8 cellular contexts compared by ENCODE assay signal in genomic region chr4:48315728-48316630, GRCh38. TPM values are rescaled to one million over a fixed set of nuclear protein-coding genes. Genes with fewer than 3 reads are reported as not detected.
DNase-seq lines count a peak whose midpoint lies in the region; ATAC-seq and TF ChIP-seq lines count a peak whose summit lies in the region.

No MANE protein-coding gene starts in this region.

- H2BK15ac ChIP-seq in mesendoderm (replicated peaks; ENCODE audit: low read depth): no peak overlapping the region

- peak; percentile 79 for TF ChIP-seq CTCF in cardiac fibroblast (IDR thresholded peaks at IDR 0.05; ENCODE audit: low read depth, low read length)

- no peaks in the 10 kb centered on the region for H3K9me3 ChIP-seq in Karpas-422 (ENCODE audit: low read length)

- H3K9ac ChIP-seq in Karpas-422 (ENCODE audit: low read length) (no peak overlapping the region), mesendoderm (ENCODE audit: low read length) (no peak overlapping the region)

- no peaks in the 10 kb centered on the region for H3K27me3 ChIP-seq in Karpas-422 (ENCODE audit: low read length)
- no peaks in the 10 kb centered on the region for H3K27me3 ChIP-seq in mesendoderm (ENCODE audit: insufficient read depth, low read length, poor library complexity)

- H3K18ac ChIP-seq in mesendoderm (ENCODE audit: low read length): no peak overlapping the region

- H3K36me3 ChIP-seq in Karpas-422 (ENCODE audit: insufficient read depth, low read length) (no peaks in the 10 kb centered on the region), mesendoderm (ENCODE audit: control insufficient read depth, insufficient read depth, low read length) (no peaks in the 10 kb centered on the region)

- no peak overlapping the region for H3K23ac ChIP-seq in mesendoderm (ENCODE audit: low read length)

- no CpG with 5 or more reads among the region's 7 CpGs for whole genome bisulfite sequencing in mesendoderm (ENCODE audit: extremely low coverage, insufficient coverage, low lambda C conversion rate)

- H4K20me1 ChIP-seq in Karpas-422 (ENCODE audit: insufficient read depth, low read depth, low read length): no peaks in the 10 kb centered on the region

- H3K4me1 ChIP-seq in Karpas-422 (ENCODE audit: low read length): 0 out of 2 replicates have a peak, but pooled peaks cover 5% of the 10 kb centered on the region
- H3K4me1 ChIP-seq in mesendoderm (ENCODE audit: control insufficient read depth, low read depth, low read length): no peaks in the 10 kb centered on the region

- H3K4me3 ChIP-seq in Karpas-422 (ENCODE audit: low read length) (no peak overlapping the region), cardiac fibroblast (replicated peaks in 1 of 2; ENCODE audit: low read depth in 2 of 2, low read length in 2 of 2) (no peak overlapping the region), mesendoderm (ENCODE audit: low read length) (no peak overlapping the region)

- DNase-seq in stimulated activated CD4-positive, alpha-beta T cell treated with anti-CD3 and anti-CD28 coated beads, Interleukin-15, amount 100 ng/mL, for 24 hours: peak; percentile 21
- no peak for DNase-seq in stimulated activated CD4-positive, alpha-beta T cell treated with anti-CD3 and anti-CD28 coated beads, Interleukin-1b, Interleukin-23, amount 100 ng/mL, for 48 hours
- DNase-seq in Karpas-422 (peak; percentile 81), RPMI8226 (peak; percentile 39), cardiac fibroblast (ENCODE audit: low read depth in 2 of 2) (peak; percentile 80 to 83), mesendoderm (peak; percentile 81)

- H3K79me1 ChIP-seq in mesendoderm (ENCODE audit: low read length): no peaks in the 10 kb centered on the region

- H3K4me2 ChIP-seq in Karpas-422 (ENCODE audit: low read depth, low read length, poor library complexity, severe bottlenecking): peak overlapping the region; percentile 50
- no peak overlapping the region for H3K4me2 ChIP-seq in mesendoderm (ENCODE audit: low read length)

- no peak overlapping the region for H3K56ac ChIP-seq in mesendoderm (ENCODE audit: low read length)

- no peak overlapping the region for H2BK120ac ChIP-seq in mesendoderm (ENCODE audit: low read depth, low read length)

- no peak overlapping the region for H2AK5ac ChIP-seq in mesendoderm (ENCODE audit: low read length)

- peak; percentile 70 for ATAC-seq in GM21576 (IDR thresholded peaks at IDR 0.05; ENCODE audit: unreplicated experiment)
- ATAC-seq in HG02852 (IDR thresholded peaks at IDR 0.05; ENCODE audit: unreplicated experiment): no peak

- H3K79me2 ChIP-seq in Karpas-422 (ENCODE audit: low read length) (no peaks in the 10 kb centered on the region), mesendoderm (ENCODE audit: control insufficient read depth, insufficient read depth, low read length) (no peaks in the 10 kb centered on the region)

- no peak overlapping the region for H2AFZ ChIP-seq in Karpas-422 (ENCODE audit: low read length)

- H4K8ac ChIP-seq in mesendoderm (ENCODE audit: low read depth, low read length): no peak overlapping the region

- no peak overlapping the region for H3K4ac ChIP-seq in mesendoderm (ENCODE audit: low read depth, low read length)

- H3K27ac ChIP-seq in Karpas-422 (ENCODE audit: low read length) (no peak overlapping the region), mesendoderm (ENCODE audit: low read depth, low read length) (no peak overlapping the region)

- no peaks in the 10 kb centered on the region for H3K9me2 ChIP-seq in Karpas-422 (replicated peaks; ENCODE audit: insufficient read depth, low read length)

- H4K5ac ChIP-seq in mesendoderm (ENCODE audit: low read length): no peak overlapping the region

- no peak overlapping the region for H2BK5ac ChIP-seq in mesendoderm (ENCODE audit: low read length)

RNA-seq across cellular contexts. Expression of gene SLAIN2, which starts 25.4 kb away (rescaled TPM):
- total RNA-seq in Karpas-422 (2014; rRNA removed; shearing (Covaris generic); ENCODE audit: low replicate concordance): 8.6 and 64.6 TPM in 2 replicates
- polyA plus RNA-seq in mesendoderm (2013, experiment 1 of 2): 45.6 TPM
- polyA plus RNA-seq in mesendoderm (2013, experiment 2 of 2): 44.0 TPM

RNA-seq across cellular contexts. Expression of gene TEC, which starts 46.3 kb away (rescaled TPM):
- total RNA-seq in Karpas-422 (2014; rRNA removed; shearing (Covaris generic); ENCODE audit: low replicate concordance): 0.45 and 1.8 TPM in 2 replicates
- 0.63 TPM for polyA plus RNA-seq in mesendoderm (2013, experiment 1 of 2)
- polyA plus RNA-seq in mesendoderm (2013, experiment 2 of 2): 0.71 TPM
